13 cellular contexts compared by ENCODE assay signal in genomic region chr20:57267158-57267821, GRCh38. TPM values are rescaled to one million over a fixed set of nuclear protein-coding genes. Genes with fewer than 3 reads are reported as not detected.
DNase-seq lines count a peak whose midpoint lies in the region; ATAC-seq, FAIRE-seq and TF ChIP-seq lines count a peak whose summit lies in the region.
"Had no signal": no experiment of that assay in that cellular context is flagged by ENCODE, and none has a peak within 500 bp of the region (broad histone marks: within the 10 kb centered on the region; RNA-seq: fewer than 3 reads in every experiment).

No MANE protein-coding gene starts in this region.

- H3K4me1 ChIP-seq in cardiac muscle cell (ENCODE audit: low read depth), result peaks cover 24% of the 10 kb centered on the region
- peaks cover 25% of the 10 kb centered on the region for H3K4me1 ChIP-seq in left ventricle myocardium inferior
- H3K4me1 ChIP-seq in mesendoderm (ENCODE audit: control insufficient read depth, low read depth, low read length), result peaks cover 4% of the 10 kb centered on the region
- peaks cover 18% of the 10 kb centered on the region for H3K4me1 ChIP-seq in vagina
- H3K4me1 ChIP-seq in pancreas, result no peaks in the 10 kb centered on the region

- peak overlapping the region; percentile 55 for H3K4me3 ChIP-seq in cardiac muscle cell
- no peak overlapping the region for H3K4me3 ChIP-seq in left ventricle myocardium inferior
- H3K4me3 ChIP-seq in dorsolateral prefrontal cortex, result peak overlapping the region in 54 of 59 donors; percentile 38 to 73 (median 58)
- H3K4me3 ChIP-seq in mesendoderm (ENCODE audit: low read length), result no peak overlapping the region
- peak overlapping the region; percentile 43 to 45 for H3K4me3 ChIP-seq in vagina
- no peak overlapping the region for H3K4me3 ChIP-seq in pancreas
- H3K4me3 ChIP-seq: ovary had no signal

- ATAC-seq in esophagus mucosa, result no peak
- no peak for ATAC-seq in pancreas
- ATAC-seq: SK-N-SH treated with all-trans-retinoic acid at 6 μM for 48 hours had no signal

- no peak overlapping the region for H4K5ac ChIP-seq in mesendoderm (ENCODE audit: low read length)

- TF ChIP-seq CTCF in cardiac muscle cell (IDR thresholded peaks at IDR 0.05; ENCODE audit: low read depth, low read length), result no peak
- TF ChIP-seq CTCF in left ventricle myocardium inferior (IDR thresholded peaks at IDR 0.05; ENCODE audit: borderline replicate concordance), result no peak
- TF ChIP-seq CTCF in dorsolateral prefrontal cortex (IDR thresholded peaks at IDR 0.05 in 54 of 56, conservative IDR thresholded peaks at IDR 0.05 in 2 of 56; ENCODE audit: low read depth in 1 of 56, partially characterized antibody in 56 of 56), result no peak
- TF ChIP-seq CTCF in vagina (IDR thresholded peaks at IDR 0.05), result no peak
- TF ChIP-seq CTCF in pancreas (IDR thresholded peaks at IDR 0.05), result no peak

- H3K23ac ChIP-seq in mesendoderm (ENCODE audit: low read length), result no peak overlapping the region

- no peak overlapping the region for H3K9ac ChIP-seq in mesendoderm (ENCODE audit: low read length)

- H2BK15ac ChIP-seq in mesendoderm (replicated peaks; ENCODE audit: low read depth), result no peak overlapping the region

- H3K27me3 ChIP-seq in cardiac muscle cell (peaks cover 13% of the 10 kb centered on the region), left ventricle myocardium inferior (ENCODE audit: low read depth) (peaks cover 87% of the 10 kb centered on the region), dorsolateral prefrontal cortex (peaks cover 0 to 72% (median 48%) of the 10 kb centered on the region in 45 donors), mesendoderm (ENCODE audit: insufficient read depth, low read length, poor library complexity) (peaks cover 7% of the 10 kb centered on the region), vagina (no peaks in the 10 kb centered on the region), pancreas (peaks cover 0 to 17% (median 0%) of the 10 kb centered on the region in 4 donors)
- H3K27me3 ChIP-seq: ovary had no signal

- H3K79me2 ChIP-seq in mesendoderm (ENCODE audit: control insufficient read depth, insufficient read depth, low read length), result no peaks in the 10 kb centered on the region

- intact Hi-C loops in left ventricle myocardium inferior (cut with micrococcal nuclease) (no loop called here), dorsolateral prefrontal cortex (cut with DNase I) (loop anchor here in 1 of 2 donors (10.0 kb wide), 2 partner anchors 68 to 182 kb away; no protein-coding TSS in a partner anchor), vagina (cut with DNase I) (no loop called here), pancreas (cut with DNase I) (no loop called here)

- WGBS in mesendoderm (ENCODE audit: extremely low coverage, insufficient coverage, low lambda C conversion rate), result no CpG with 5 or more reads among the region's 24 CpGs
- 62 to 63% methylated on average over 24 of the region's 24 CpGs for WGBS in pancreas, 2 donors

- H3K9me3 ChIP-seq in cardiac muscle cell (ENCODE audit: low read depth), result no peaks in the 10 kb centered on the region
- no peaks in the 10 kb centered on the region for H3K9me3 ChIP-seq in left ventricle myocardium inferior (replicated peaks)
- H3K9me3 ChIP-seq in vagina, result no peaks in the 10 kb centered on the region
- H3K9me3 ChIP-seq in pancreas, result no peaks in the 10 kb centered on the region
- H3K9me3 ChIP-seq: ovary had no signal

- H3K18ac ChIP-seq in mesendoderm (ENCODE audit: low read length), result no peak overlapping the region

- FAIRE-seq in pancreas (lab: Jason Lieb, UNC), result no peak

- H2BK5ac ChIP-seq in mesendoderm (ENCODE audit: low read length), result no peak overlapping the region

- no peak overlapping the region for H4K8ac ChIP-seq in mesendoderm (ENCODE audit: low read depth, low read length)

- no peak overlapping the region for H3K27ac ChIP-seq in cardiac muscle cell
- no peak overlapping the region for H3K27ac ChIP-seq in left ventricle myocardium inferior (replicated peaks)
- H3K27ac ChIP-seq in dorsolateral prefrontal cortex, result peak overlapping the region in 14 of 59 donors; percentile 11 to 83 (median 52)
- H3K27ac ChIP-seq in mesendoderm (ENCODE audit: low read depth, low read length), result no peak overlapping the region
- no peak overlapping the region for H3K27ac ChIP-seq in vagina
- no peak overlapping the region for H3K27ac ChIP-seq in pancreas
- H3K27ac ChIP-seq: ovary had no signal

- no peak overlapping the region for H3K4ac ChIP-seq in mesendoderm (ENCODE audit: low read depth, low read length)

- H3K36me3 ChIP-seq in cardiac muscle cell, result no peaks in the 10 kb centered on the region
- H3K36me3 ChIP-seq in left ventricle myocardium inferior, result no peaks in the 10 kb centered on the region
- no peaks in the 10 kb centered on the region for H3K36me3 ChIP-seq in mesendoderm (ENCODE audit: control insufficient read depth, insufficient read depth, low read length)
- no peaks in the 10 kb centered on the region for H3K36me3 ChIP-seq in vagina
- no peaks in the 10 kb centered on the region for H3K36me3 ChIP-seq in pancreas
- H3K36me3 ChIP-seq: ovary had no signal

- no peak overlapping the region for H2AK5ac ChIP-seq in mesendoderm (ENCODE audit: low read length)

- DNase-seq in cardiac muscle cell (ENCODE audit: low read depth in 1 of 2, low spot score in 1 of 2) (no peak), left ventricle myocardium inferior (no peak), dorsolateral prefrontal cortex (no peak), mesendoderm (no peak), vagina (ENCODE audit: extremely low spot score in 2 of 2) (no peak), pancreas (no peak), NCI-H774 (lab: John Stamatoyannopoulos, UW) (no peak)
- DNase-seq: Calu3, ovary had no signal

- no peaks in the 10 kb centered on the region for H3K79me1 ChIP-seq in mesendoderm (ENCODE audit: low read length)

- H2BK120ac ChIP-seq in mesendoderm (ENCODE audit: low read depth, low read length), result no peak overlapping the region

- H3K56ac ChIP-seq in mesendoderm (ENCODE audit: low read length), result peak overlapping the region; percentile 10

- no peak for TF ChIP-seq POLR2A in vagina (IDR thresholded peaks at IDR 0.05)

- H3K4me2 ChIP-seq in mesendoderm (ENCODE audit: low read length), result peak overlapping the region; percentile 14

RNA-seq across cellular contexts. Expression of gene BMP7, which starts 0.8 kb away (rescaled TPM):
- total RNA-seq in cardiac muscle cell, result 213 and 276 TPM in 2 replicates
- 130 and 178 TPM in 2 replicates for polyA plus RNA-seq in cardiac muscle cell
- 19.9 TPM for total RNA-seq in left ventricle myocardium inferior
- 10 to 100 TPM; 16.7 to 67.3 (median 29.8) TPM for total RNA-seq in dorsolateral prefrontal cortex
- polyA plus RNA-seq in mesendoderm (2013, experiment 1 of 2), result 6.6 TPM
- 6.4 TPM for polyA plus RNA-seq in mesendoderm (2013, experiment 2 of 2)
- 17.2 TPM for total RNA-seq in vagina
- total RNA-seq in esophagus mucosa, result 34.2 TPM
- total RNA-seq in pancreas, result 1 to 10 TPM in 1 of 6 donors, under 1 TPM in 5; 0.12 to 2.5 (median 0.39) TPM
- under 1 TPM in 1 of 2 donors, not detected in 1; 0.33 TPM for polyA plus RNA-seq in pancreas
- total RNA-seq: Calu3, fibroblast of lung, lung microvascular endothelial cell had no signal
- polyA plus RNA-seq: fibroblast of lung had no signal

Comparison
In these comparisons a context has a peak if more than half of its experiments do, and no peak if none do; other contexts are left out.
1. H3K4me3 ChIP-seq: peak in cardiac muscle cell (single experiment), dorsolateral prefrontal cortex (54 of 59) and vagina (2 of 2); none in left ventricle myocardium inferior (single experiment), mesendoderm (single experiment) and pancreas (0 of 4).